Comparison of ENCODE assay signal across 8 cellular contexts in the genomic region with DNA sequence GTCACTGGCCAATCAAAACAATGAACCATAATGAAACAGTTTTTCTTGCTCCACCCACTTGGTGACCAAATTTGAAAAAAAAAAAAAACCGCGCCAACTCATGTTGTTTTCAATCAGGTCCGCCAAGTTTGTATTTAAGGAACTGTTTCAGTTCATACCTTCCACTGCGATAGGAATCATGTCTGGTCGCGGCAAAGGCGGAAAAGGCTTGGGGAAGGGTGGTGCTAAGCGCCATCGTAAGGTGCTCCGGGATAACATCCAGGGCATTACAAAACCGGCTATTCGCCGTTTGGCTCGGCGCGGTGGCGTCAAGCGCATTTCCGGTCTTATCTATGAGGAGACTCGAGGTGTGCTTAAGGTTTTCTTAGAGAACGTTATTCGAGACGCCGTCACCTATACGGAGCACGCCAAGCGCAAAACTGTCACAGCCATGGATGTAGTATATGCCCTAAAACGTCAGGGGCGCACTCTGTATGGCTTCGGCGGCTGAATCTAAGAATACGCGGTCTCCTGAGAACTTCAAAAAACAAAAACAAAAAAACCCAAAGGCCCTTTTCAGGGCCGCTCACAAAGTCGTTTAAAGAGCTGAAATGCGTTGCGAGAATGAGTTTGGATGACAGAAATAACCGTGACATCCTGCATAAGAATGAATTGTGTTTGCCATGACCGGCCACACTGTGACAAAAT. TPM values are rescaled to one million over a fixed set of nuclear protein-coding genes. Genes with fewer than 3 reads are reported as not detected.
A peak's percentile ranks its signal among the peaks of the same experiment; 100 is the strongest.
DNase-seq lines count a peak whose midpoint lies in the region; ATAC-seq, FAIRE-seq and TF ChIP-seq lines count a peak whose summit lies in the region.

No MANE protein-coding gene starts in this region.

- H3K56ac ChIP-seq in H1 (replicated peaks; ENCODE audit: insufficient read length, low read depth, low read length): peak overlapping the region; percentile 26
- peak overlapping the region; percentile 87 for H3K56ac ChIP-seq in mesendoderm (ENCODE audit: low read length)

- H3K27me3 Mint-ChIP-seq in CD4-positive, alpha-beta T cell: peaks cover 5% of the 10 kb centered on the region
- peaks cover 3% of the 10 kb centered on the region for H3K27me3 Mint-ChIP-seq in activated CD8-positive, alpha-beta memory T cell treated with anti-CD3 and anti-CD28 coated beads, Interleukin-2, amount 10 ng/mL, durations not matched to agents 7 days and 5 days

- H2BK12ac ChIP-seq in H1 (ENCODE audit: low read depth, low read length): no peak overlapping the region; the same call in 1 of the 2 replicates

- peak; percentile 98 to 99 for TF ChIP-seq POLR2A in H1 (IDR thresholded peaks at IDR 0.05; ENCODE audit: control extremely low read depth in 1 of 2, low read depth in 2 of 2, low read length in 2 of 2)

- WGBS in H1 (ENCODE audit: extremely low coverage in 1 of 2, insufficient coverage in 1 of 2, insufficient read length in 1 of 2, insufficient replicate concordance in 2 of 2, low coverage in 1 of 2, low lambda C conversion rate in 2 of 2, missing lambda C conversion rate in 1 of 2), 2 experiments: 1% methylated on average over 39 of the region's 39 CpGs; no CpG with 5 or more reads in 1 of the 2 experiments
- WGBS in mesendoderm (ENCODE audit: extremely low coverage, insufficient coverage, low lambda C conversion rate): no CpG with 5 or more reads among the region's 39 CpGs

- POLR2A ChIA-PET in CD4-positive, alpha-beta T cell (lab: Charles Lee): interaction anchor here (0.6 to 6.6 kb wide), 64 partner anchors 10 to 1789 kb away, joined by 3 to 362 read pairs (median 6); a partner anchor contains a TSS
- POLR2A ChIA-PET in H1 (lab: Charles Lee; ENCODE audit: partially characterized antibody): interaction anchor here (0.6 to 12.1 kb wide), 66 partner anchors 8 to 1791 kb away, joined by 3 to 336 read pairs (median 5); a partner anchor contains a TSS

- peak; percentile 88 for ATAC-seq in CD4-positive, alpha-beta T cell (ENCODE audit: poor library complexity)
- ATAC-seq in GM19452 (IDR thresholded peaks at IDR 0.05; ENCODE audit: unreplicated experiment) (peak; percentile 89), HG03575 (IDR thresholded peaks at IDR 0.05; ENCODE audit: extremely low read depth, insufficient number of reproducible peaks, low FRiP score, unreplicated experiment) (peak; percentile 55)
- ATAC-seq in activated CD8-positive, alpha-beta memory T cell treated with anti-CD3 and anti-CD28 coated beads, Interleukin-2, amount 10 ng/mL, durations not matched to agents 7 days and 5 days: peak; percentile 86

- peak overlapping the region; percentile 99 for H3K27ac Mint-ChIP-seq in CD4-positive, alpha-beta T cell
- peak overlapping the region; percentile 99 for H3K27ac Mint-ChIP-seq in activated CD8-positive, alpha-beta memory T cell treated with anti-CD3 and anti-CD28 coated beads, Interleukin-2, amount 10 ng/mL, durations not matched to agents 7 days and 5 days

- H3K4me1 ChIP-seq in H1 (replicated peaks in 1 of 4; ENCODE audit: control insufficient read depth in 3 of 4, insufficient read depth in 4 of 4, low read length in 3 of 4) (peaks cover 0 to 3% (median 0%) of the 10 kb centered on the region in 4 experiments; a peak in 2 of 7 replicates), mesendoderm (ENCODE audit: control insufficient read depth, low read depth, low read length) (no peaks in the 10 kb centered on the region)

- H2BK15ac ChIP-seq in H1 (ENCODE audit: low read length) (no peak overlapping the region), mesendoderm (replicated peaks; ENCODE audit: low read depth) (no peak overlapping the region)

- peaks cover 6% of the 10 kb centered on the region; the same call in 1 of the 2 replicates for H3K23me2 ChIP-seq in H1 (ENCODE audit: low read depth, low read length)

- H4K20me1 ChIP-seq in H1 (replicated peaks in 1 of 2; ENCODE audit: control insufficient read depth in 1 of 2, insufficient read depth in 2 of 2, low read length in 2 of 2): no peaks in the 10 kb centered on the region

- no peak overlapping the region for H4K8ac ChIP-seq in H1 (ENCODE audit: extremely low read depth, insufficient read depth, low read length)
- no peak overlapping the region for H4K8ac ChIP-seq in mesendoderm (ENCODE audit: low read depth, low read length)

- peak; percentile 84 to 92 (median 88) for DNase-seq in CD4-positive, alpha-beta T cell
- DNase-seq in NOMO-1 treated with DMSO at 0.1 percent for 48 hours (lab: John Stamatoyannopoulos, UW; ENCODE audit: unreplicated experiment): peak; percentile 96
- peak; percentile 96 for DNase-seq in activated CD8-positive, alpha-beta memory T cell treated with anti-CD3 and anti-CD28 coated beads, Interleukin-2, amount 10 ng/mL, durations not matched to agents 7 days and 5 days
- peak; percentile 80 to 83 for DNase-seq in H1 (ENCODE audit: low read depth in 1 of 2, low spot score in 2 of 2)
- peak; percentile 97 for DNase-seq in mesendoderm
- DNase-seq in stimulated activated CD8-positive, alpha-beta memory T cell treated with anti-CD3 and anti-CD28 coated beads, Interleukin-15, amount 100 ng/mL, for 1 hour (ENCODE audit: low read depth): peak; percentile 76

- TF ChIP-seq RAD21 in H1 (IDR thresholded peaks at IDR 0.05 in 1 of 2, conservative IDR thresholded peaks at IDR 0.05 in 1 of 2; ENCODE audit: low read depth in 2 of 2, low read length in 2 of 2): no peak; a peak in 1 of 4 replicates

- peaks cover 13% of the 10 kb centered on the region for H3K4me1 Mint-ChIP-seq in CD4-positive, alpha-beta T cell (ENCODE audit: low read depth)
- H3K4me1 Mint-ChIP-seq in activated CD8-positive, alpha-beta memory T cell treated with anti-CD3 and anti-CD28 coated beads, Interleukin-2, amount 10 ng/mL, durations not matched to agents 7 days and 5 days: peaks cover 17% of the 10 kb centered on the region

- H3K36me3 Mint-ChIP-seq in CD4-positive, alpha-beta T cell (ENCODE audit: low read depth): peaks cover 9% of the 10 kb centered on the region
- peaks cover 2% of the 10 kb centered on the region for H3K36me3 Mint-ChIP-seq in activated CD8-positive, alpha-beta memory T cell treated with anti-CD3 and anti-CD28 coated beads, Interleukin-2, amount 10 ng/mL, durations not matched to agents 7 days and 5 days

- H3K4ac ChIP-seq in H1 (replicated peaks; ENCODE audit: insufficient read length, low read depth, low read length) (no peak overlapping the region), mesendoderm (ENCODE audit: low read depth, low read length) (peak overlapping the region; percentile 27)

- no peak overlapping the region for H4K5ac ChIP-seq in H1 (ENCODE audit: insufficient read length, low read depth, low read length)
- H4K5ac ChIP-seq in mesendoderm (ENCODE audit: low read length): no peak overlapping the region

- peak; percentile 58 for TF ChIP-seq CTCF in CD4-positive, alpha-beta T cell (IDR thresholded peaks at IDR 0.05)
- peak in 2 of 3 experiments; percentile 26 to 37; a peak in 3 of 4 replicates for TF ChIP-seq CTCF in H1 (IDR thresholded peaks at IDR 0.05; ENCODE audit: control extremely low read depth in 1 of 3, insufficient read depth in 1 of 3, low read depth in 1 of 3, low read length in 3 of 3)

- no peaks in the 10 kb centered on the region for H3K27me3 ChIP-seq in CD4-positive, alpha-beta T cell (ENCODE audit: control insufficient read depth, insufficient read depth, low read length)
- H3K27me3 ChIP-seq in H1 (replicated peaks in 1 of 4; ENCODE audit: control insufficient read depth in 3 of 4, extremely low read depth in 1 of 4, insufficient read depth in 3 of 4, low read length in 3 of 4): no peaks in the 10 kb centered on the region
- H3K27me3 ChIP-seq in mesendoderm (ENCODE audit: insufficient read depth, low read length, poor library complexity): no peaks in the 10 kb centered on the region

- intact Hi-C loops in CD4-positive, alpha-beta T cell (cut with DNase I, micrococcal nuclease): loop anchor here (1.0 to 5.0 kb wide), 9 partner anchors 18 to 1028 kb away; a partner anchor contains a TSS

- H3K18ac ChIP-seq in H1 (ENCODE audit: extremely low read depth, low read length): peak overlapping the region; percentile 71; the same call in 1 of the 2 replicates
- peak overlapping the region; percentile 92 for H3K18ac ChIP-seq in mesendoderm (ENCODE audit: low read length)

- no peak overlapping the region for H4K91ac ChIP-seq in H1 (replicated peaks; ENCODE audit: insufficient read length, low read length)

- no peak overlapping the region for H3K23ac ChIP-seq in H1 (ENCODE audit: insufficient read length)
- no peak overlapping the region for H3K23ac ChIP-seq in mesendoderm (ENCODE audit: low read length)

- no peaks in the 10 kb centered on the region for H3K9me3 ChIP-seq in CD4-positive, alpha-beta T cell (ENCODE audit: control insufficient read depth, low read length)
- peaks cover 10 to 14% of the 10 kb centered on the region in 2 experiments; a peak in 3 of 4 replicates for H3K9me3 ChIP-seq in H1 (ENCODE audit: insufficient read depth in 2 of 2, low read depth in 1 of 2, low read length in 1 of 2)

- no peaks in the 10 kb centered on the region for H3K36me3 ChIP-seq in H1 (ENCODE audit: control insufficient read depth in 2 of 4, insufficient read depth in 4 of 4, low read length in 3 of 4)
- no peaks in the 10 kb centered on the region for H3K36me3 ChIP-seq in mesendoderm (ENCODE audit: control insufficient read depth, insufficient read depth, low read length)

- peak overlapping the region; percentile 85 for H3K27ac ChIP-seq in CD4-positive, alpha-beta T cell (ENCODE audit: low read depth, low read length)
- peak overlapping the region; percentile 92 for H3K27ac ChIP-seq in H1 (ENCODE audit: low read depth, low read length)
- peak overlapping the region; percentile 88 for H3K27ac ChIP-seq in mesendoderm (ENCODE audit: low read depth, low read length)

- peak overlapping the region; percentile 94 for H3K4me3 Mint-ChIP-seq in CD4-positive, alpha-beta T cell
- H3K4me3 Mint-ChIP-seq in activated CD8-positive, alpha-beta memory T cell treated with anti-CD3 and anti-CD28 coated beads, Interleukin-2, amount 10 ng/mL, durations not matched to agents 7 days and 5 days: peak overlapping the region; percentile 72

- H2BK20ac ChIP-seq in H1 (ENCODE audit: low read length): no peak overlapping the region

- H2AK5ac ChIP-seq in H1 (ENCODE audit: low read depth, low read length) (no peak overlapping the region), mesendoderm (ENCODE audit: low read length) (no peak overlapping the region)

- H2BK5ac ChIP-seq in H1 (ENCODE audit: low read depth, low read length): peak overlapping the region; percentile 68
- H2BK5ac ChIP-seq in mesendoderm (ENCODE audit: low read length): peak overlapping the region; percentile 30

- peak overlapping the region; percentile 21 for H3K14ac ChIP-seq in H1 (ENCODE audit: insufficient read length)

- H3K79me1 ChIP-seq in H1 (ENCODE audit: low read depth, low read length) (no peaks in the 10 kb centered on the region), mesendoderm (ENCODE audit: low read length) (no peaks in the 10 kb centered on the region)

- no peaks in the 10 kb centered on the region for H3K79me2 ChIP-seq in H1 (ENCODE audit: control insufficient read depth in 1 of 2, insufficient read depth in 2 of 2, low read length in 2 of 2)
- H3K79me2 ChIP-seq in mesendoderm (ENCODE audit: control insufficient read depth, insufficient read depth, low read length): no peaks in the 10 kb centered on the region

- H3K4me2 ChIP-seq in H1 (ENCODE audit: insufficient read depth in 1 of 2, low read depth in 2 of 2, low read length in 2 of 2) (peak overlapping the region; percentile 65 to 69), mesendoderm (ENCODE audit: low read length) (peak overlapping the region; percentile 40)

- peak in 1 of 2 experiments; percentile 96; a peak in 1 of 3 replicates for TF ChIP-seq EP300 in H1 (IDR thresholded peaks at IDR 0.05; ENCODE audit: borderline replicate concordance in 1 of 2, low read depth in 2 of 2, low read length in 2 of 2)

- peak overlapping the region; percentile 41 to 63 (median 52) for H3K4me3 ChIP-seq in H1 (ENCODE audit: extremely low read depth in 1 of 4, insufficient read depth in 2 of 4, low read depth in 3 of 4, low read length in 4 of 4)
- peak overlapping the region; percentile 58 for H3K4me3 ChIP-seq in mesendoderm (ENCODE audit: low read length)

- H3K9me3 Mint-ChIP-seq in CD4-positive, alpha-beta T cell: peaks cover 2% of the 10 kb centered on the region
- no peaks in the 10 kb centered on the region for H3K9me3 Mint-ChIP-seq in activated CD8-positive, alpha-beta memory T cell treated with anti-CD3 and anti-CD28 coated beads, Interleukin-2, amount 10 ng/mL, durations not matched to agents 7 days and 5 days (ENCODE audit: low read depth)

- FAIRE-seq in H1 (lab: Jason Lieb, UNC): peak; percentile 74

- H2BK120ac ChIP-seq in H1 (replicated peaks; ENCODE audit: low read depth, low read length) (no peak overlapping the region), mesendoderm (ENCODE audit: low read depth, low read length) (no peak overlapping the region)

- H3K9ac ChIP-seq in H1 (replicated peaks in 1 of 4; ENCODE audit: extremely low read depth in 1 of 4, low read depth in 3 of 4, low read length in 3 of 4): peak overlapping the region; percentile 31 to 83 (median 76)
- H3K9ac ChIP-seq in mesendoderm (ENCODE audit: low read length): peak overlapping the region; percentile 87

- CTCF ChIA-PET in CD4-positive, alpha-beta T cell (lab: Charles Lee): interaction anchor here (0.6 to 2.3 kb wide), 22 partner anchors 8 to 1718 kb away, joined by 3 to 24 read pairs (median 4); a partner anchor contains a TSS
- CTCF ChIA-PET in activated CD8-positive, alpha-beta memory T cell treated with anti-CD3 and anti-CD28 coated beads, Interleukin-2, amount 10 ng/mL, durations not matched to agents 7 days and 5 days (lab: Charles Lee): interaction anchor here (0.7 to 19.9 kb wide), 11 partner anchors 9 to 67 kb away, joined by 3 to 566 read pairs (median 4); a partner anchor contains a TSS
- CTCF ChIA-PET in H1 (lab: Charles Lee; ENCODE audit: partially characterized antibody): interaction anchor here (0.6 to 2.0 kb wide), 8 partner anchors 17 to 113 kb away, joined by 3 to 9 read pairs (median 4); a partner anchor contains a TSS

- no peak overlapping the region for H2AFZ ChIP-seq in H1 (ENCODE audit: low read length)

RNA-seq across cellular contexts. Expression of a gene that starts 16.7 kb away (rescaled TPM):
- total RNA-seq in CD4-positive, alpha-beta T cell: under 1 TPM; 0.08 to 0.28 TPM
- 1 to 10 TPM; 1.6 to 3.4 TPM for total RNA-seq in activated CD8-positive, alpha-beta memory T cell treated with anti-CD3 and anti-CD28 coated beads, Interleukin-2, amount 10 ng/mL, durations not matched to agents 7 days and 5 days
- total RNA-seq in H1 (2021; fragmentation: NEBNext Ultra II Directional; extraction: Animal tissue kit (Norgen Biotek cat#: 25700)): 1.6 and 2.0 TPM in 2 replicates
- polyA plus RNA-seq in H1 (2011; rRNA removed): 0.80 and 1.6 TPM in 2 replicates
- polyA plus RNA-seq in H1 (2011; cell fraction: cytosol; rRNA removed): 2.0 TPM
- 2.1 TPM for polyA plus RNA-seq in H1 (2011; cell fraction: nucleus; rRNA removed)
- 1.9 to 3.3 TPM (median 2.0 TPM) in 4 replicates for polyA plus RNA-seq in H1 (2012, experiment 1 of 2)
- polyA plus RNA-seq in H1 (2012, experiment 2 of 2): 0.33 TPM
- 0.95 TPM for polyA plus RNA-seq in H1 (2013, experiment 1 of 2)
- 1.4 TPM for polyA plus RNA-seq in H1 (2013, experiment 2 of 2)
- polyA minus RNA-seq in H1 (2011; rRNA and poly(A)+ RNA removed): 3.2 and 3.4 TPM in 2 replicates
- 1.5 TPM for polyA minus RNA-seq in H1 (2011; cell fraction: cytosol; rRNA and poly(A)+ RNA removed)
- 3.6 TPM for polyA minus RNA-seq in H1 (2011; cell fraction: nucleus; rRNA and poly(A)+ RNA removed)
- 0.28 TPM for polyA plus RNA-seq in mesendoderm (2013, experiment 1 of 2)
- polyA plus RNA-seq in mesendoderm (2013, experiment 2 of 2): 0.41 TPM

Comparison
In these comparisons a context has a peak if more than half of its experiments do, and no peak if none do; other contexts are left out.
1. Peak in every context shown above with its lines: DNase-seq, ATAC-seq, H3K4me3 ChIP-seq and H3K27ac ChIP-seq.